In genomic region chr22:45548991-45549736, GRCh38 we compare ENCODE assay signal across 8 cellular contexts. TPM values are rescaled to one million over a fixed set of nuclear protein-coding genes. Genes with fewer than 3 reads are reported as not detected.
DNase-seq lines count a peak whose midpoint lies in the region; ATAC-seq and TF ChIP-seq lines count a peak whose summit lies in the region.
"Had no signal": no experiment of that assay in that cellular context is flagged by ENCODE, and none has a peak within 500 bp of the region (broad histone marks: within the 10 kb centered on the region; RNA-seq: fewer than 3 reads in every experiment).

No MANE protein-coding gene starts in this region.

- CTCF ChIA-PET in HEK293 (lab: Yijun Ruan, JAX), result interaction anchor here (0.6 to 2.3 kb wide), 7 partner anchors 11 to 454 kb away, joined by 3 to 7 read pairs (median 3); no protein-coding TSS in a partner anchor

- no peaks in the 10 kb centered on the region for H3K9me3 Mint-ChIP-seq in type B pancreatic cell
- H3K9me3 Mint-ChIP-seq: activated naive CD8-positive, alpha-beta T cell treated with anti-CD3 and anti-CD28 coated beads, Interleukin-2, amount 10 ng/mL, durations not matched to agents 7 days and 5 days had no signal

- H3K36me3 Mint-ChIP-seq in type B pancreatic cell, result peaks cover 25% of the 10 kb centered on the region
- H3K36me3 Mint-ChIP-seq: activated naive CD8-positive, alpha-beta T cell treated with anti-CD3 and anti-CD28 coated beads, Interleukin-2, amount 10 ng/mL, durations not matched to agents 7 days and 5 days had no signal

- H3K4me3 Mint-ChIP-seq in type B pancreatic cell, result no peak overlapping the region
- H3K4me3 Mint-ChIP-seq: activated naive CD8-positive, alpha-beta T cell treated with anti-CD3 and anti-CD28 coated beads, Interleukin-2, amount 10 ng/mL, durations not matched to agents 7 days and 5 days had no signal

- no peak overlapping the region for H3K27ac ChIP-seq in HEK293 (ENCODE audit: extremely low read depth, low read depth, low read length)
- H3K27ac ChIP-seq in ascending aorta, result peak overlapping the region; percentile 94 to 97
- no peak overlapping the region for H3K27ac ChIP-seq in WERI-Rb-1

- no peaks in the 10 kb centered on the region for H3K9me3 ChIP-seq in HEK293 (ENCODE audit: control insufficient read depth, insufficient read depth, low read depth, low read length)
- H3K9me3 ChIP-seq in ascending aorta, result no peaks in the 10 kb centered on the region
- H3K9me3 ChIP-seq in WERI-Rb-1 (ENCODE audit: severe bottlenecking), result no peaks in the 10 kb centered on the region

- H3K27me3 Mint-ChIP-seq in type B pancreatic cell, result no peaks in the 10 kb centered on the region
- H3K27me3 Mint-ChIP-seq: activated naive CD8-positive, alpha-beta T cell treated with anti-CD3 and anti-CD28 coated beads, Interleukin-2, amount 10 ng/mL, durations not matched to agents 7 days and 5 days had no signal

- H3K36me3 ChIP-seq in HEK293 (ENCODE audit: control insufficient read depth in 2 of 2, insufficient read depth in 1 of 2, low read length in 2 of 2), result peaks cover 3 to 85% of the 10 kb centered on the region in 2 experiments; a peak in 2 of 3 replicates
- H3K36me3 ChIP-seq in ascending aorta, result no peaks in the 10 kb centered on the region
- peaks cover 78% of the 10 kb centered on the region for H3K36me3 ChIP-seq in WERI-Rb-1

- TF ChIP-seq CTCF in HEK293 (tag by site-specific recombination; IDR thresholded peaks at IDR 0.05) (peak; percentile 12; the same call in 1 of the 2 replicates), ascending aorta (IDR thresholded peaks at IDR 0.05) (peak; percentile 31 to 38 (median 36)), type B pancreatic cell (conservative IDR thresholded peaks at IDR 0.05) (peak; percentile 25), WERI-Rb-1 (IDR thresholded peaks at IDR 0.05; ENCODE audit: low read depth, low read length) (no peak)

- H3K4me3 ChIP-seq in HEK293 (ENCODE audit: low read depth, low read length) (no peak overlapping the region), ascending aorta (peak overlapping the region in 1 of 2 donors; percentile 1), WERI-Rb-1 (ENCODE audit: low read depth, low read length) (no peak overlapping the region)

- ATAC-seq in HG03457 (IDR thresholded peaks at IDR 0.05; ENCODE audit: unreplicated experiment), result no peak

- H3K27me3 ChIP-seq in ascending aorta, result no peaks in the 10 kb centered on the region
- H3K27me3 ChIP-seq in WERI-Rb-1 (ENCODE audit: insufficient read depth, low read depth, severe bottlenecking), result no peaks in the 10 kb centered on the region

- H3K4me1 ChIP-seq in HEK293 (ENCODE audit: control insufficient read depth, insufficient read depth, low read length) (no peaks in the 10 kb centered on the region), ascending aorta (peaks cover 29 to 61% of the 10 kb centered on the region in 2 donors)

- DNase-seq in ascending aorta (ENCODE audit: low spot score in 2 of 2) (peak; percentile 65 to 89), islet precursor cell (peak; percentile 85), type B pancreatic cell (ENCODE audit: extremely low spot score, unreplicated experiment) (no peak), DMS79 treated with DMSO at 0.1 percent for 48 hours (lab: John Stamatoyannopoulos, UW) (no peak), WERI-Rb-1 (no peak)
- DNase-seq: activated naive CD8-positive, alpha-beta T cell treated with anti-CD3 and anti-CD28 coated beads, Interleukin-2, amount 10 ng/mL, durations not matched to agents 7 days and 5 days had no signal

- peak overlapping the region; percentile 93 for H3K27ac Mint-ChIP-seq in type B pancreatic cell
- H3K27ac Mint-ChIP-seq: activated naive CD8-positive, alpha-beta T cell treated with anti-CD3 and anti-CD28 coated beads, Interleukin-2, amount 10 ng/mL, durations not matched to agents 7 days and 5 days had no signal

- POLR2A ChIA-PET in HEK293 (lab: Yijun Ruan, JAX), result no interaction called here

- intact Hi-C loops in ascending aorta (cut with DNase I), result loop anchor here (2.0 kb wide), 1 partner anchor 14 kb away; no protein-coding TSS in a partner anchor

- peaks cover 17% of the 10 kb centered on the region for H3K4me1 Mint-ChIP-seq in type B pancreatic cell (ENCODE audit: unreplicated experiment)

TF ChIP-seq in HEK293, 187 proteins besides CTCF, POLR2A, EP300 and RAD21:
- TF ChIP-seq GLIS1 (tag by site-specific recombination; IDR thresholded peaks at IDR 0.05), result peak; percentile 49; the same call in 1 of the 2 replicates
- TF ChIP-seq ZEB2 (tag by site-specific recombination; IDR thresholded peaks at IDR 0.05), result no peak
- TF ChIP-seq, protein P1, sequence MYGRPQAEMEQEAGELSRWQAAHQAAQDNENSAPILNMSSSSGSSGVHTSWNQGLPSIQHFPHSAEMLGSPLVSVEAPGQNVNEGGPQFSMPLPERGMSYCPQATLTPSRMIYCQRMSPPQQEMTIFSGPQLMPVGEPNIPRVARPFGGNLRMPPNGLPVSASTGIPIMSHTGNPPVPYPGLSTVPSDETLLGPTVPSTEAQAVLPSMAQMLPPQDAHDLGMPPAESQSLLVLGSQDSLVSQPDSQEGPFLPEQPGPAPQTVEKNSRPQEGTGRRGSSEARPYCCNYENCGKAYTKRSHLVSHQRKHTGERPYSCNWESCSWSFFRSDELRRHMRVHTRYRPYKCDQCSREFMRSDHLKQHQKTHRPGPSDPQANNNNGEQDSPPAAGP (tag by site-specific recombination; IDR thresholded peaks at IDR 0.05), result 0 out of 2 replicates have a peak, but pooled peaks have one; percentile 23

RNA-seq across cellular contexts. Expression of gene FBLN1, which starts 46.5 kb away (rescaled TPM):
- 580 TPM for total RNA-seq in ascending aorta
- total RNA-seq in type B pancreatic cell (ENCODE audit: low replicate concordance), result 121 and 271 TPM in 2 replicates
- total RNA-seq: activated naive CD8-positive, alpha-beta T cell treated with anti-CD3 and anti-CD28 coated beads, Interleukin-2, amount 10 ng/mL, durations not matched to agents 7 days and 5 days had no signal

Comparison
In these comparisons a context has a peak if more than half of its experiments do, and no peak if none do; other contexts are left out.
1. H3K27ac ChIP-seq: peak in ascending aorta (2 of 2); none in HEK293 (single experiment) and WERI-Rb-1 (single experiment).
2. DNase-seq: peak in ascending aorta (2 of 2) and islet precursor cell (single experiment); none in type B pancreatic cell (single experiment), DMS79 treated with DMSO at 0.1 percent for 48 hours (single experiment) and WERI-Rb-1 (single experiment).